9 cellular contexts compared by ENCODE assay signal in the genomic region with DNA sequence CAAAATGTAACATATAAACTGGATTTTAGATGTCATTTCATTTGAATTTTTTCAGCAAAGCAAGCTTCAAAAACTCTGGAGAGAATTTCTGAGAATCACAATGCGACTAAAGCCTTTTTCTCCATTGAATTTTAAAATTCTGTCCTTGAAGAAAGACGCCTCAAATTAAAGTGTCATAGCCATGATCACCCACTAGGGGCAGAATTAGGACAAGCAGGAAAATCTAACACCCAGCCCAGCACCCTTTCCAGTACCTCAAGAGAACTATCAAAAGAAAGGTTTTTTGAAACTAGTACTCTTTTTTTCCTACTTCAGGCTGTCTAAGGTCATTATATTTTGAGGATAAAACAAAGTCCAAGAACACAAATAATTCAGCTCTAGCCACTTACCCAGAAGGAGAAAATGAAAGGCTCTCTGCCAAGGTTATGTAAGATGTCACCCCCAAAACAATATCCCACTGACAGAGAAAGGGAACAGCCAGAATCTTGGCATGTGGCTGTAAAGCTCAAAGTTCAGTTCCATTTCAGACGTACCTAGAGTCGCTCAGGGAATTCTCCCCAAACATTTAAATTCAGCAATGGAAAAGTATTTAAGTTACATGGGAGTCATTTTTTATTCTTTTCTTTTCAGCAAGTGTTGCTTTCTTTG.
DNase-seq lines count a peak whose midpoint lies in the region; ATAC-seq and TF ChIP-seq lines count a peak whose summit lies in the region.
"Had no signal": no experiment of that assay in that cellular context is flagged by ENCODE, and none has a peak within 500 bp of the region (broad histone marks: within the 10 kb centered on the region; RNA-seq: fewer than 3 reads in every experiment).

No MANE protein-coding gene starts in this region.

- POLR2A ChIA-PET in AG04449 (lab: Yijun Ruan, JAX): no interaction called here

- no peak overlapping the region for H2AFZ ChIP-seq in fibroblast of lung (ENCODE audit: low read length)

- ATAC-seq in HG03139 (IDR thresholded peaks at IDR 0.05; ENCODE audit: unreplicated experiment): peak; percentile 58

- no peaks in the 10 kb centered on the region; the same call in 1 of the 2 replicates for H3K9me3 ChIP-seq in SJCRH30 (replicated peaks)
- no peaks in the 10 kb centered on the region for H3K9me3 ChIP-seq in fibroblast of lung (ENCODE audit: control insufficient read depth, insufficient read depth, low read depth, low read length)

- CTCF ChIA-PET in AG04449 (lab: Yijun Ruan, JAX): interaction anchor here (0.7 to 2.6 kb wide), 12 partner anchors 8 to 579 kb away, joined by 3 to 14 read pairs (median 4); no protein-coding TSS in a partner anchor

- H3K27ac ChIP-seq in SJCRH30: no peak overlapping the region
- H3K27ac ChIP-seq in fibroblast of lung (ENCODE audit: insufficient read depth, low read length): no peak overlapping the region
- H3K27ac ChIP-seq: epithelial cell of prostate had no signal

- H3K27me3 ChIP-seq in SJCRH30: no peaks in the 10 kb centered on the region
- no peaks in the 10 kb centered on the region for H3K27me3 ChIP-seq in fibroblast of lung (ENCODE audit: control insufficient read depth, insufficient read depth, low read length)

- TF ChIP-seq CTCF in AG04449 (IDR thresholded peaks at IDR 0.05; ENCODE audit: insufficient read depth, low read length, missing control alignments) (peak; percentile 41), fibroblast of lung (conservative IDR thresholded peaks at IDR 0.05 in 1 of 2, IDR thresholded peaks at IDR 0.05 in 1 of 2; ENCODE audit: low read depth in 1 of 2, low read length in 2 of 2) (peak; percentile 58 to 69)

- no peaks in the 10 kb centered on the region for H3K79me2 ChIP-seq in fibroblast of lung (ENCODE audit: control insufficient read depth, insufficient read depth, low read length)

- H3K9ac ChIP-seq in fibroblast of lung (ENCODE audit: insufficient read depth, low read length): no peak overlapping the region

- H3K36me3 ChIP-seq in SJCRH30: no peaks in the 10 kb centered on the region
- H3K36me3 ChIP-seq in fibroblast of lung (ENCODE audit: control insufficient read depth, insufficient read depth, low read length): no peaks in the 10 kb centered on the region

- H3K4me1 ChIP-seq in SJCRH30 (peaks cover 19% of the 10 kb centered on the region), fibroblast of lung (ENCODE audit: control insufficient read depth, extremely low read depth, insufficient read depth, low read length) (no peaks in the 10 kb centered on the region)

- no peak overlapping the region for H3K4me3 ChIP-seq in AG04449 (ENCODE audit: low read depth, low read length)
- no peak overlapping the region for H3K4me3 ChIP-seq in SJCRH30
- no peak overlapping the region for H3K4me3 ChIP-seq in fibroblast of lung (replicated peaks in 1 of 4; ENCODE audit: control extremely low read depth in 1 of 4, insufficient read depth in 1 of 4, low read depth in 3 of 4, low read length in 4 of 4)

- DNase-seq in AG04449 (ENCODE audit: low read depth, low spot score) (no peak), EL (peak; percentile 39), SJCRH30 (peak; percentile 26 to 64), fibroblast of lung (ENCODE audit: low read depth in 2 of 2) (peak; percentile 25 to 44), renal cortical epithelial cell (ENCODE audit: low read depth) (peak; percentile 47), NCI-H1417 treated with DMSO at 0.1 percent for 48 hours (lab: John Stamatoyannopoulos, UW) (no peak), cerebellum (ENCODE audit: low spot score) (no peak)

- H3K4me2 ChIP-seq in fibroblast of lung (ENCODE audit: extremely low read depth, insufficient read depth, low read length): no peak overlapping the region

- H4K20me1 ChIP-seq in fibroblast of lung (ENCODE audit: control insufficient read depth, extremely low read depth, insufficient read depth, low read length): no peaks in the 10 kb centered on the region

Comparison
In these comparisons a context has a peak if more than half of its experiments do, and no peak if none do; other contexts are left out.
1. DNase-seq: peak in EL (single experiment), SJCRH30 (2 of 2), fibroblast of lung (2 of 2) and renal cortical epithelial cell (single experiment); none in AG04449 (single experiment), NCI-H1417 treated with DMSO at 0.1 percent for 48 hours (single experiment) and cerebellum (single experiment).